16 cellular contexts compared by ENCODE assay signal in genomic region chr10:76736392-76736791, GRCh38.
DNase-seq lines count a peak whose midpoint lies in the region; ATAC-seq and TF ChIP-seq lines count a peak whose summit lies in the region.
"Had no signal": no experiment of that assay in that cellular context is flagged by ENCODE, and none has a peak within 500 bp of the region (broad histone marks: within the 10 kb centered on the region; RNA-seq: fewer than 3 reads in every experiment).

No MANE protein-coding gene starts in this region.

- no peaks in the 10 kb centered on the region for H3K4me1 ChIP-seq in CD4-positive, alpha-beta memory T cell (ENCODE audit: insufficient read depth, low read length)
- H3K4me1 ChIP-seq: BE2C, SJCRH30 had no signal

- H3K27me3 ChIP-seq in CD4-positive, alpha-beta memory T cell (ENCODE audit: insufficient read depth, low read length): no peaks in the 10 kb centered on the region
- H3K27me3 ChIP-seq: BE2C, SJCRH30 had no signal

- H3K9me3 ChIP-seq in CD4-positive, alpha-beta memory T cell (ENCODE audit: control insufficient read depth in 1 of 2, low read length in 2 of 2): no peaks in the 10 kb centered on the region
- H3K9me3 ChIP-seq: BE2C, SJCRH30 had no signal

- POLR2A ChIA-PET in activated CD8-positive, alpha-beta T cell treated with anti-CD3 and anti-CD28 coated beads, Interleukin-2, amount 10 ng/mL, durations not matched to agents 7 days and 5 days (lab: Charles Lee): no interaction called here
- POLR2A ChIA-PET in activated CD8-positive, alpha-beta T cell treated with anti-CD3 and anti-CD28 coated beads for 36 hours (lab: Charles Lee): no interaction called here
- POLR2A ChIA-PET in CD4-positive, alpha-beta memory T cell (lab: Charles Lee; ENCODE audit: partially characterized antibody): no interaction called here

- CTCF ChIA-PET in activated CD8-positive, alpha-beta T cell treated with anti-CD3 and anti-CD28 coated beads, Interleukin-2, amount 10 ng/mL, durations not matched to agents 7 days and 5 days (lab: Charles Lee): no interaction called here
- CTCF ChIA-PET in activated CD8-positive, alpha-beta T cell treated with anti-CD3 and anti-CD28 coated beads for 36 hours (lab: Charles Lee): no interaction called here
- CTCF ChIA-PET in CD4-positive, alpha-beta memory T cell (lab: Charles Lee; ENCODE audit: partially characterized antibody): no interaction called here

- H3K4me3 Mint-ChIP-seq in activated CD8-positive, alpha-beta T cell treated with anti-CD3 and anti-CD28 coated beads, Interleukin-2, amount 10 ng/mL, durations not matched to agents 7 days and 5 days: no peak overlapping the region
- H3K4me3 Mint-ChIP-seq in activated CD8-positive, alpha-beta T cell treated with anti-CD3 and anti-CD28 coated beads for 36 hours: no peak overlapping the region
- H3K4me3 Mint-ChIP-seq in CD4-positive, alpha-beta memory T cell: peak overlapping the region in 1 of 8 donors; percentile 65
- H3K4me3 Mint-ChIP-seq in T-helper 1 cell treated with Interleukin-12 subunit alpha and Interleukin-12 subunit beta and Interleukin-4 antibody, amounts not matched to agents 30 μg/mL and 1 μg/mL, for 36 hours: no peak overlapping the region
- peak overlapping the region; percentile 19 to 66 (median 26) for H3K4me3 Mint-ChIP-seq in immature natural killer cell

- no peak overlapping the region for H3K4me3 ChIP-seq in CD4-positive, alpha-beta memory T cell (ENCODE audit: low read length in 2 of 2)
- H3K4me3 ChIP-seq: SJCRH30 had no signal

- no peaks in the 10 kb centered on the region for H3K36me3 Mint-ChIP-seq in activated CD8-positive, alpha-beta T cell treated with anti-CD3 and anti-CD28 coated beads, Interleukin-2, amount 10 ng/mL, durations not matched to agents 7 days and 5 days (ENCODE audit: low read depth)
- H3K36me3 Mint-ChIP-seq in activated CD8-positive, alpha-beta T cell treated with anti-CD3 and anti-CD28 coated beads for 36 hours (ENCODE audit: low read depth): no peaks in the 10 kb centered on the region
- H3K36me3 Mint-ChIP-seq in CD4-positive, alpha-beta memory T cell: no peaks in the 10 kb centered on the region
- no peaks in the 10 kb centered on the region for H3K36me3 Mint-ChIP-seq in T-helper 1 cell treated with Interleukin-12 subunit alpha and Interleukin-12 subunit beta and Interleukin-4 antibody, amounts not matched to agents 30 μg/mL and 1 μg/mL, for 36 hours (ENCODE audit: low read depth)
- peaks cover 0 to under 1% (median 0%) of the 10 kb centered on the region in 3 donors for H3K36me3 Mint-ChIP-seq in immature natural killer cell

- ATAC-seq in activated CD8-positive, alpha-beta T cell treated with anti-CD3 and anti-CD28 coated beads, Interleukin-2, amount 10 ng/mL, durations not matched to agents 7 days and 5 days: no peak
- no peak for ATAC-seq in activated CD8-positive, alpha-beta T cell treated with anti-CD3 and anti-CD28 coated beads for 36 hours
- no peak for ATAC-seq in GM21786 (IDR thresholded peaks at IDR 0.05; ENCODE audit: unreplicated experiment)
- no peak for ATAC-seq in omental fat pad (ENCODE audit: low FRiP score)
- ATAC-seq: HepG2, Panc1 had no signal

- no peaks in the 10 kb centered on the region for H3K27me3 Mint-ChIP-seq in activated CD8-positive, alpha-beta T cell treated with anti-CD3 and anti-CD28 coated beads, Interleukin-2, amount 10 ng/mL, durations not matched to agents 7 days and 5 days (ENCODE audit: low read depth)
- H3K27me3 Mint-ChIP-seq in activated CD8-positive, alpha-beta T cell treated with anti-CD3 and anti-CD28 coated beads for 36 hours: no peaks in the 10 kb centered on the region
- no peaks in the 10 kb centered on the region for H3K27me3 Mint-ChIP-seq in CD4-positive, alpha-beta memory T cell
- H3K27me3 Mint-ChIP-seq in T-helper 1 cell treated with Interleukin-12 subunit alpha and Interleukin-12 subunit beta and Interleukin-4 antibody, amounts not matched to agents 30 μg/mL and 1 μg/mL, for 36 hours (ENCODE audit: low read depth): no peaks in the 10 kb centered on the region
- no peaks in the 10 kb centered on the region for H3K27me3 Mint-ChIP-seq in immature natural killer cell (ENCODE audit: low read depth in 3 of 3)

- H3K36me3 ChIP-seq in CD4-positive, alpha-beta memory T cell (ENCODE audit: insufficient read depth, low read length): no peaks in the 10 kb centered on the region
- H3K36me3 ChIP-seq: BE2C, SJCRH30 had no signal

- peaks cover 8% of the 10 kb centered on the region for H3K9me3 Mint-ChIP-seq in activated CD8-positive, alpha-beta T cell treated with anti-CD3 and anti-CD28 coated beads, Interleukin-2, amount 10 ng/mL, durations not matched to agents 7 days and 5 days (ENCODE audit: insufficient read depth)
- no peaks in the 10 kb centered on the region for H3K9me3 Mint-ChIP-seq in activated CD8-positive, alpha-beta T cell treated with anti-CD3 and anti-CD28 coated beads for 36 hours
- H3K9me3 Mint-ChIP-seq in CD4-positive, alpha-beta memory T cell: peaks cover 0 to 12% (median 5%) of the 10 kb centered on the region in 8 donors
- H3K9me3 Mint-ChIP-seq in T-helper 1 cell treated with Interleukin-12 subunit alpha and Interleukin-12 subunit beta and Interleukin-4 antibody, amounts not matched to agents 30 μg/mL and 1 μg/mL, for 36 hours: peaks cover 16% of the 10 kb centered on the region
- H3K9me3 Mint-ChIP-seq in immature natural killer cell: peaks cover 0 to 8% (median 2%) of the 10 kb centered on the region in 6 donors

- DNase-seq in activated CD8-positive, alpha-beta T cell treated with anti-CD3 and anti-CD28 coated beads, Interleukin-2, amount 10 ng/mL, durations not matched to agents 7 days and 5 days: no peak
- DNase-seq in activated CD8-positive, alpha-beta T cell treated with anti-CD3 and anti-CD28 coated beads for 36 hours: no peak
- DNase-seq in CD4-positive, alpha-beta memory T cell: peak in 4 of 5 donors; percentile 6 to 38 (median 27)
- DNase-seq in immature natural killer cell (peak; percentile 0 to 12 (median 4)), GM03348 (ENCODE audit: low spot score) (no peak), omental fat pad (ENCODE audit: low spot score) (no peak)
- DNase-seq: BE2C, KG1, NCI-H1417 treated with DMSO at 0.1 percent for 48 hours, NCI-H187 treated with DMSO at 0.1 percent for 48 hours, NCI-H526, SJCRH30 had no signal

- no peak for TF ChIP-seq CTCF in activated CD8-positive, alpha-beta T cell treated with anti-CD3 and anti-CD28 coated beads for 36 hours (IDR thresholded peaks at IDR 0.05)
- no peak for TF ChIP-seq CTCF in omental fat pad (IDR thresholded peaks at IDR 0.05)

- H3K27ac ChIP-seq in CD4-positive, alpha-beta memory T cell (ENCODE audit: low read depth, low read length): no peak overlapping the region
- H3K27ac ChIP-seq: SJCRH30 had no signal

- H3K4me1 Mint-ChIP-seq in activated CD8-positive, alpha-beta T cell treated with anti-CD3 and anti-CD28 coated beads, Interleukin-2, amount 10 ng/mL, durations not matched to agents 7 days and 5 days (ENCODE audit: low read depth): peaks cover 5% of the 10 kb centered on the region
- no peaks in the 10 kb centered on the region for H3K4me1 Mint-ChIP-seq in activated CD8-positive, alpha-beta T cell treated with anti-CD3 and anti-CD28 coated beads for 36 hours (ENCODE audit: low read depth)
- peaks cover 0 to 3% (median 0%) of the 10 kb centered on the region in 4 donors for H3K4me1 Mint-ChIP-seq in CD4-positive, alpha-beta memory T cell
- peaks cover 4% of the 10 kb centered on the region for H3K4me1 Mint-ChIP-seq in T-helper 1 cell treated with Interleukin-12 subunit alpha and Interleukin-12 subunit beta and Interleukin-4 antibody, amounts not matched to agents 30 μg/mL and 1 μg/mL, for 36 hours (ENCODE audit: low read depth)
- H3K4me1 Mint-ChIP-seq in immature natural killer cell: peaks cover 19 to 26% of the 10 kb centered on the region in 2 donors

- peak overlapping the region; percentile 25 for H3K27ac Mint-ChIP-seq in activated CD8-positive, alpha-beta T cell treated with anti-CD3 and anti-CD28 coated beads, Interleukin-2, amount 10 ng/mL, durations not matched to agents 7 days and 5 days
- H3K27ac Mint-ChIP-seq in activated CD8-positive, alpha-beta T cell treated with anti-CD3 and anti-CD28 coated beads for 36 hours: no peak overlapping the region
- peak overlapping the region in 1 of 7 donors; percentile 87 for H3K27ac Mint-ChIP-seq in CD4-positive, alpha-beta memory T cell
- peak overlapping the region; percentile 75 for H3K27ac Mint-ChIP-seq in T-helper 1 cell treated with Interleukin-12 subunit alpha and Interleukin-12 subunit beta and Interleukin-4 antibody, amounts not matched to agents 30 μg/mL and 1 μg/mL, for 36 hours
- H3K27ac Mint-ChIP-seq in immature natural killer cell: peak overlapping the region; percentile 1 to 86 (median 76)

- intact Hi-C loops in activated CD8-positive, alpha-beta T cell treated with anti-CD3 and anti-CD28 coated beads for 36 hours (cut with micrococcal nuclease): no loop called here
- intact Hi-C loops in CD4-positive, alpha-beta memory T cell (cut with micrococcal nuclease): no loop called here

Comparison
In these comparisons a context has a peak if more than half of its experiments do, and no peak if none do; other contexts are left out.
1. DNase-seq: peak in CD4-positive, alpha-beta memory T cell (4 of 5) and immature natural killer cell (3 of 3); none in activated CD8-positive, alpha-beta T cell treated with anti-CD3 and anti-CD28 coated beads, Interleukin-2, amount 10 ng/mL, durations not matched to agents 7 days and 5 days (single experiment), activated CD8-positive, alpha-beta T cell treated with anti-CD3 and anti-CD28 coated beads for 36 hours (single experiment), GM03348 (single experiment) and omental fat pad (single experiment).
2. H3K4me3 Mint-ChIP-seq: peak in immature natural killer cell (5 of 5); none in activated CD8-positive, alpha-beta T cell treated with anti-CD3 and anti-CD28 coated beads, Interleukin-2, amount 10 ng/mL, durations not matched to agents 7 days and 5 days (single experiment), activated CD8-positive, alpha-beta T cell treated with anti-CD3 and anti-CD28 coated beads for 36 hours (single experiment) and T-helper 1 cell treated with Interleukin-12 subunit alpha and Interleukin-12 subunit beta and Interleukin-4 antibody, amounts not matched to agents 30 μg/mL and 1 μg/mL, for 36 hours (single experiment).